Comparison of ENCODE assay signal across 1 cellular context in the genomic region with DNA sequence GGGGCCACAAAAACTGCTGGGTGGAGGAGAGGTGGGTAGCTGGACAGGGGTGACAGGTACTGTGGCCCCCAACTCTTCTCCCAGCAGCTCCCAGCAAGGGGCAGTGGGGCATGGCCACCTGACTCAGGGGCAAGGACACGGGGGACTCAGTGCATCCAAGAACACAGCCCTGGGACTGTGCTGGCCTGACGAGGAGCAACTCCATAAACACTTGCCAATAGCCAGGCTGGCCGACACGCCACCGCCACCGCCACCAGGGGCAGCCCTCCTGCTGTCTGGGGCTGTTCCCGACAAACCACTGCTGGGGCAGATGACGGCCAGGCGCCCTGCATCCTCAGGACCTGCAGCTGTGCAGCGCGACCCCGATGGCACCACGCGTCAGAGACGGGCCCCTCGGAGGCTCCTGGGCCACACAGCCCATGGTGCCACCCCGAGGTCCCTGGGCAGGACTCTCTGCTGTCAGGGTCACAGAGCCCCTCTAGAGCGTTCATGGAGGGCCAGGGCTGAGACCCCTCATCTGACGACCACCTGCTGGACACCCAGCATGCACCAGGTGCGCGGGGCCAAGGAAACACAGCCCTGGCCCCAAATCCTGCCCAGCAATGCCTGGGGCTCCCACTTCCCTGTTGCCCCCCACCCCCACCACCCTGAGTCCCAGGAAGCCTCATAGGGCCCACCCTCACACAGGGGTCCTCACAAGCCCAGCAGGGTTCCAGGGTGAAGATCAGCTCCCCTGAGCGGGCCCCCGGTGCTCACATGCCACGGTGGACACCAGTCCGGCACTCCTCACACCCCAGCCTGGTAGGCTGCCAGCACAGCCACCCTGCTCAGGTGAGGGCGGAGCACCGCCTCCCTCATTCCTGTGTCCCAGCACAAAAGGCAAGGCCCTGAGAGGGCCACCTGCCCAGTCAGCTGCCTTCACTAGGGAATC.
TF ChIP-seq lines count a peak whose summit lies in the region.

No MANE protein-coding gene starts in this region.

TF ChIP-seq in H1, 55 proteins besides CTCF, POLR2A, EP300 and RAD21:
- TF ChIP-seq CREB1 (IDR thresholded peaks at IDR 0.05) (no peak), RBBP5 (IDR thresholded peaks at IDR 0.05; ENCODE audit: borderline replicate concordance, low read depth, low read length) (no peak), RXRA (IDR thresholded peaks at IDR 0.05; ENCODE audit: insufficient read depth, low read depth, low read length) (no peak), SIN3A (conservative IDR thresholded peaks at IDR 0.05 in 1 of 2, IDR thresholded peaks at IDR 0.05 in 1 of 2; ENCODE audit: low read depth in 1 of 2, low read length in 2 of 2) (no peak), EZH2 (IDR thresholded peaks at IDR 0.05; ENCODE audit: low read depth, low read length, severe bottlenecking) (no peak), SRF (IDR thresholded peaks at IDR 0.05; ENCODE audit: low read depth, low read length) (no peak), BRCA1 (IDR thresholded peaks at IDR 0.05; ENCODE audit: low read depth, low read length) (no peak), POU5F1 (IDR thresholded peaks at IDR 0.05; ENCODE audit: low read depth, low read length) (no peak), CEBPB (IDR thresholded peaks at IDR 0.05; ENCODE audit: low read depth, low read length) (no peak), PHF8 (conservative IDR thresholded peaks at IDR 0.05; ENCODE audit: low read depth, low read length) (no peak), GTF2F1 (IDR thresholded peaks at IDR 0.05; ENCODE audit: borderline replicate concordance, low read depth, low read length) (no peak), TBP (IDR thresholded peaks at IDR 0.05; ENCODE audit: low read depth, low read length) (no peak), CTBP2 (IDR thresholded peaks at IDR 0.05; ENCODE audit: borderline replicate concordance, insufficient read depth, insufficient read length, low read length) (no peak), SAP30 (IDR thresholded peaks at IDR 0.05; ENCODE audit: insufficient read depth, insufficient replicate concordance, low read length) (no peak), GABPA (IDR thresholded peaks at IDR 0.05; ENCODE audit: borderline replicate concordance, insufficient read depth, low read length) (no peak), TCF12 (IDR thresholded peaks at IDR 0.05; ENCODE audit: low read depth, low read length) (no peak), NANOG (IDR thresholded peaks at IDR 0.05; ENCODE audit: insufficient read depth, low read depth, low read length, poor library complexity, severe bottlenecking) (no peak)
- TF ChIP-seq, protein P1, sequence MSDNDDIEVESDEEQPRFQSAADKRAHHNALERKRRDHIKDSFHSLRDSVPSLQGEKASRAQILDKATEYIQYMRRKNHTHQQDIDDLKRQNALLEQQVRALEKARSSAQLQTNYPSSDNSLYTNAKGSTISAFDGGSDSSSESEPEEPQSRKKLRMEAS (IDR thresholded peaks at IDR 0.05) = no peak
